In the genomic region with DNA sequence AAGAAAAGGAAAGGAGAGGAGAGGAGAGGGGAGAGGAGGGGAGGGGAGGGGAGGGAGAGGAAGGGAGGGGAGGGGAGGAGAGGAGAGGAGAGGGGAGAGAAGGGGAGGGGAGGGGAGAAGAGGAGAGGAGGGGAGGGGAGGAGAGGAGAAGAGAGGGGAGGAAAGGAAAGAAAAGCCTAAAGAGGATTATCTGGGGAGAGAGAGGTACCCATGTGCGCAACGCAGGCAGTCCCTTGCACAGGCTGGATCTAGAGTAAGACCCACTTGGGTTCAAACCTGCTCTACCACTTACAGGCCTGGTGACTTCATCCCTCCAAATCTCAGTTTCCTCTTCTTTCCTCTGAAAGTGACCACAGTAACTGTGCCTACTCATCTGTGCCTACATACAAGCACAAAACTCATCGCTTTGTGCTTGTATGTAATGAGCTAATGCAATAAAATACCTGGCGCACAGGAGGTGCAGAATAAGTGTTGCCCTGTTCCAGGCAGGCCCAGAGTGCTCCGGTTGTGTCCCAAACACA, we compare ENCODE assay signal across 8 cellular contexts. TPM values are rescaled to one million over a fixed set of nuclear protein-coding genes. Genes with fewer than 3 reads are reported as not detected.
DNase-seq lines count a peak whose midpoint lies in the region; ATAC-seq and TF ChIP-seq lines count a peak whose summit lies in the region.

No MANE protein-coding gene starts in this region.

- H3K9me3 Mint-ChIP-seq in Caco-2 (ENCODE audit: unreplicated experiment) (no peaks in the 10 kb centered on the region), nephron (no peaks in the 10 kb centered on the region)
- no peaks in the 10 kb centered on the region for H3K9me3 Mint-ChIP-seq in activated naive CD8-positive, alpha-beta T cell treated with anti-CD3 and anti-CD28 coated beads, Interleukin-2, amount 50 U/mL, for 24 hours

- intact Hi-C loops in Caco-2 (cut with micrococcal nuclease; ENCODE audit: unreplicated experiment) = no loop called here

- H3K4me3 Mint-ChIP-seq in Caco-2 (ENCODE audit: unreplicated experiment) = peak overlapping the region; percentile 84
- peak overlapping the region; percentile 82 for H3K4me3 Mint-ChIP-seq in activated naive CD8-positive, alpha-beta T cell treated with anti-CD3 and anti-CD28 coated beads, Interleukin-2, amount 50 U/mL, for 24 hours
- peak overlapping the region; percentile 87 to 95 (median 91) for H3K4me3 Mint-ChIP-seq in nephron

- H3K27me3 ChIP-seq in Caco-2 (replicated peaks; ENCODE audit: control insufficient read depth, insufficient read depth, low read length) = no peaks in the 10 kb centered on the region
- no peaks in the 10 kb centered on the region for H3K27me3 ChIP-seq in MG63

- BruUV-seq in Caco-2 (replicated peaks; lab: Mats Ljungman, UMichigan) = no TSS peak

- no peaks in the 10 kb centered on the region for H3K36me3 ChIP-seq in Caco-2 (ENCODE audit: control insufficient read depth, insufficient read depth, low read length)
- peaks cover 24% of the 10 kb centered on the region for H3K36me3 ChIP-seq in MG63

- no peak overlapping the region for H3K4me3 ChIP-seq in Caco-2 (ENCODE audit: low read depth, low read length)
- H3K4me3 ChIP-seq in MG63 = peak overlapping the region; percentile 90

- H3K9me3 ChIP-seq in Caco-2 (no peaks in the 10 kb centered on the region), MG63 (no peaks in the 10 kb centered on the region)

- POLR2A ChIA-PET in Caco-2 (lab: Charles Lee) = no interaction called here

- peak overlapping the region; percentile 90 for H3K27ac Mint-ChIP-seq in Caco-2 (ENCODE audit: unreplicated experiment)
- peak overlapping the region; percentile 86 for H3K27ac Mint-ChIP-seq in activated naive CD8-positive, alpha-beta T cell treated with anti-CD3 and anti-CD28 coated beads, Interleukin-2, amount 50 U/mL, for 24 hours
- peak overlapping the region; percentile 36 to 84 (median 77) for H3K27ac Mint-ChIP-seq in nephron

- peaks cover 12% of the 10 kb centered on the region for H3K4me1 Mint-ChIP-seq in Caco-2 (ENCODE audit: low read depth, unreplicated experiment)
- peaks cover 38% of the 10 kb centered on the region for H3K4me1 Mint-ChIP-seq in activated naive CD8-positive, alpha-beta T cell treated with anti-CD3 and anti-CD28 coated beads, Interleukin-2, amount 50 U/mL, for 24 hours
- peaks cover 31% of the 10 kb centered on the region for H3K4me1 Mint-ChIP-seq in nephron

- CTCF ChIA-PET in Caco-2 (lab: Charles Lee) = interaction anchor here (1.3 kb wide), 2 partner anchors 48 to 113 kb away, joined by 3 to 7 read pairs; no protein-coding TSS in a partner anchor

- H3K36me3 Mint-ChIP-seq in Caco-2 (ENCODE audit: insufficient read depth, unreplicated experiment) (peaks cover 7% of the 10 kb centered on the region), nephron (ENCODE audit: low read depth) (peaks cover 7% of the 10 kb centered on the region)
- H3K36me3 Mint-ChIP-seq in activated naive CD8-positive, alpha-beta T cell treated with anti-CD3 and anti-CD28 coated beads, Interleukin-2, amount 50 U/mL, for 24 hours (ENCODE audit: low read depth) = no peaks in the 10 kb centered on the region

- H3K4me1 ChIP-seq in Caco-2 = peaks cover 11% of the 10 kb centered on the region

- peak; percentile 69 for ATAC-seq in activated naive CD8-positive, alpha-beta T cell treated with anti-CD3 and anti-CD28 coated beads, Interleukin-2, amount 50 U/mL, for 24 hours
- ATAC-seq in GM19455 (IDR thresholded peaks at IDR 0.05; ENCODE audit: unreplicated experiment) = no peak

- no peak for DNase-seq in Caco-2
- DNase-seq in MG63 = no peak
- DNase-seq in activated naive CD8-positive, alpha-beta T cell treated with anti-CD3 and anti-CD28 coated beads, Interleukin-2, amount 50 U/mL, for 24 hours = no peak
- no peak for DNase-seq in DMS153 treated with DMSO at 0.1 percent for 48 hours (lab: John Stamatoyannopoulos, UW; ENCODE audit: unreplicated experiment)
- DNase-seq in midbrain (lab: John Stamatoyannopoulos, UW) = no peak
- no peak for DNase-seq in DMS 273 treated with DMSO at 0.1 percent for 48 hours (lab: John Stamatoyannopoulos, UW)

- TF ChIP-seq CTCF in Caco-2 (IDR thresholded peaks at IDR 0.05; ENCODE audit: insufficient read depth in 1 of 2, low read depth in 1 of 2, low read length in 1 of 2, severe bottlenecking in 1 of 2, unreplicated experiment in 1 of 2) (no peak), nephron (IDR thresholded peaks at IDR 0.05; ENCODE audit: unreplicated experiment in 3 of 3) (no peak)

- H3K27me3 Mint-ChIP-seq in Caco-2 (ENCODE audit: insufficient read depth, unreplicated experiment) = no peaks in the 10 kb centered on the region
- no peaks in the 10 kb centered on the region for H3K27me3 Mint-ChIP-seq in activated naive CD8-positive, alpha-beta T cell treated with anti-CD3 and anti-CD28 coated beads, Interleukin-2, amount 50 U/mL, for 24 hours
- no peaks in the 10 kb centered on the region for H3K27me3 Mint-ChIP-seq in nephron (ENCODE audit: low read depth)

RNA-seq across cellular contexts. Expression of gene MAP1S, which starts 0.8 kb away (rescaled TPM):
- total RNA-seq in Caco-2 (2022) = 51.4 and 58.2 TPM in 2 replicates
- total RNA-seq in MG63 (2014; rRNA removed; shearing (Covaris generic); ENCODE audit: low replicate concordance) = 23.3 and 50.0 TPM in 2 replicates

RNA-seq across cellular contexts. Expression of gene UNC13A, which starts 30.4 kb away (rescaled TPM):
- total RNA-seq in Caco-2 (2022) = 0.18 and 0.23 TPM in 2 replicates
- 0.10 TPM in 1 of 2 replicates, not detected in the other for total RNA-seq in MG63 (2014; rRNA removed; shearing (Covaris generic); ENCODE audit: low replicate concordance)

RNA-seq across cellular contexts. Expression of gene FCHO1, which starts 32.8 kb away (rescaled TPM):
- 0.35 and 0.39 TPM in 2 replicates for total RNA-seq in Caco-2 (2022)
- 0.82 TPM in 1 of 2 replicates, not detected in the other for total RNA-seq in MG63 (2014; rRNA removed; shearing (Covaris generic); ENCODE audit: low replicate concordance)
